8 cellular contexts compared by ENCODE assay signal in the genomic region with DNA sequence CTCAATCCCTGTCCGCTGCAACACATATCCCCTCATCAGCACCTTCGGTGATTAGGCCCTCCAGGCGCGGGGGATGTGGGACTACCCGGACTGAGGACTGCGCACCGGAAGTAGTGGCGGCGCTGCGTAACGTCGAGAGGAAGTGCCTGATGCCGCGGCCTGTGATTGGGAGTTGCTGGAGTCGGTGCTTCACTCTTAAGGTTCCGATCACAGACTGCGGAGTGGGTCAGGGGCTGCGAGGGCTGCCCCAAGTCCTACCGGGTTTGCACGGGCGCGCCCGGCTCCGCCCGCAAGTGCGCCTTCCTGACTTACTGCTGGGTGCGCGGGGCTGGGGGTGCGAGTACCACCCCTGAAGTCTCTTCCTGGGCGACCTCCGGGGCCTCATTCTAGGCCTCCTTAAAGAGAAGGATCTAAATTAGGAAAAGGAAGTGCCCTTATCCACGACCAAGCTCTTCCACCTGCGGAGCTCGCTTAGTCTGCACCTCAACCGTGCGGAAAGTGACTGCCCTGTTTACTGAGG. TPM values are rescaled to one million over a fixed set of nuclear protein-coding genes. Genes with fewer than 3 reads are reported as not detected.
A peak's percentile ranks its signal among the peaks of the same experiment; 100 is the strongest.
DNase-seq lines count a peak whose midpoint lies in the region; ATAC-seq and TF ChIP-seq lines count a peak whose summit lies in the region.

Gene ALKBH3, plus strand, starts transcription at position 192 of the 520 bp plus-strand sequence. CDS start 1,822 bp downstream, outside the sequence.

- peak; percentile 100 for DNase-seq in A673 (ENCODE audit: low spot score)
- DNase-seq in NCI-H2196 (lab: John Stamatoyannopoulos, UW; ENCODE audit: unreplicated experiment): peak; percentile 92
- DNase-seq in WERI-Rb-1: peak; percentile 91
- DNase-seq in breast epithelium (ENCODE audit: low spot score in 2 of 2): peak; percentile 85 to 90

- no peak for TF ChIP-seq POLR2A in breast epithelium (IDR thresholded peaks at IDR 0.05)

- peak within 1 kb of the TSS; percentile 91 to 93 (median 92) for H3K9ac ChIP-seq in skeletal muscle tissue (ENCODE audit: low read depth in 1 of 3, low read length in 3 of 3)

- H3K4me1 ChIP-seq in A673 (ENCODE audit: insufficient read depth, low read length, poor library complexity, severe bottlenecking): peaks cover 7% of the 10 kb centered on the region
- H3K4me1 ChIP-seq in breast epithelium: peaks cover 5 to 8% of the 10 kb centered on the region in 2 donors
- peaks cover 12 to 19% (median 16%) of the 10 kb centered on the region in 3 donors for H3K4me1 ChIP-seq in skeletal muscle tissue (ENCODE audit: control insufficient read depth in 3 of 3, insufficient read depth in 3 of 3, low read length in 3 of 3)

- BruUV-seq in A673 (replicated peaks; lab: Mats Ljungman, UMichigan): no TSS peak

- no peaks in the 10 kb centered on the region for H3K27me3 ChIP-seq in A673 (replicated peaks; ENCODE audit: insufficient read depth, low read depth, low read length, poor library complexity)
- peaks cover 22% of the 10 kb centered on the region for H3K27me3 ChIP-seq in WERI-Rb-1 (ENCODE audit: insufficient read depth, low read depth, severe bottlenecking)
- H3K27me3 ChIP-seq in breast epithelium: peaks cover 0 to 25% of the 10 kb centered on the region in 2 donors
- peaks cover 5 to 25% (median 6%) of the 10 kb centered on the region in 3 donors for H3K27me3 ChIP-seq in skeletal muscle tissue (ENCODE audit: control insufficient read depth in 3 of 3, insufficient read depth in 3 of 3, low read length in 3 of 3)

- H3K36me3 ChIP-seq in A673 (ENCODE audit: insufficient read depth, low read length, poor library complexity, severe bottlenecking) (peaks cover 20% of the 10 kb centered on the region), WERI-Rb-1 (peaks cover 9% of the 10 kb centered on the region), breast epithelium (no peaks in the 10 kb centered on the region), skeletal muscle tissue (ENCODE audit: control insufficient read depth in 3 of 3, insufficient read depth in 3 of 3, low read length in 3 of 3) (peaks cover 12 to 29% (median 25%) of the 10 kb centered on the region in 3 donors)

- H3K9me3 ChIP-seq in A673 (ENCODE audit: low read depth, low read length, poor library complexity, severe bottlenecking) (no peaks in the 10 kb centered on the region), WERI-Rb-1 (ENCODE audit: severe bottlenecking) (peaks cover 9% of the 10 kb centered on the region), breast epithelium (no peaks in the 10 kb centered on the region), iPS-18c (ENCODE audit: control insufficient read depth, insufficient read depth, low read length) (no peaks in the 10 kb centered on the region), skeletal muscle tissue (ENCODE audit: control insufficient read depth in 3 of 3, low read length in 3 of 3) (no peaks in the 10 kb centered on the region)

- H3K27ac ChIP-seq in A673 (ENCODE audit: low read depth, low read length, poor library complexity, severe bottlenecking) (peak within 1 kb of the TSS; percentile 66), WERI-Rb-1 (peak within 1 kb of the TSS; percentile 60), breast epithelium (peak within 1 kb of the TSS; percentile 32 to 68), skeletal muscle tissue (ENCODE audit: low read depth, low read length) (no peak within 1 kb of the TSS)

- TF ChIP-seq CTCF in A673 (conservative IDR thresholded peaks at IDR 0.05; ENCODE audit: low read depth, low read length): no peak
- TF ChIP-seq CTCF in WERI-Rb-1 (IDR thresholded peaks at IDR 0.05; ENCODE audit: low read depth, low read length): 0 out of 2 replicates have a peak, but pooled peaks have one; percentile 10
- peak in 1 of 3 donors; percentile 29 for TF ChIP-seq CTCF in breast epithelium (IDR thresholded peaks at IDR 0.05)

- POLR2A ChIA-PET in A673 (lab: Charles Lee; ENCODE audit: low non-redundant PET): no interaction called here

- H3K4me3 ChIP-seq in A673 (ENCODE audit: low read depth, low read length, poor library complexity, severe bottlenecking) (peak within 1 kb of the TSS; percentile 67), WERI-Rb-1 (ENCODE audit: low read depth, low read length) (peak within 1 kb of the TSS; percentile 95), breast epithelium (peak within 1 kb of the TSS; percentile 76 to 93 (median 92)), iPS-18c (ENCODE audit: insufficient read depth, low read depth, low read length) (peak within 1 kb of the TSS; percentile 81), skeletal muscle tissue (ENCODE audit: low read length in 3 of 3) (peak within 1 kb of the TSS; percentile 94 to 98 (median 97))

- intact Hi-C loops in A673 (cut with micrococcal nuclease; ENCODE audit: unreplicated experiment) (no loop called here), breast epithelium (cut with DNase I; ENCODE audit: low total_unique reads) (loop anchor here (10.0 kb wide), 1 partner anchor 154 kb away; no protein-coding TSS in a partner anchor)

- CTCF ChIA-PET in A673 (lab: Charles Lee): no interaction called here

- ATAC-seq in GM18867 (IDR thresholded peaks at IDR 0.05; ENCODE audit: unreplicated experiment) (peak; percentile 99), HG03095 (IDR thresholded peaks at IDR 0.05; ENCODE audit: unreplicated experiment) (peak; percentile 98)

RNA-seq across cellular contexts. Expression of gene ALKBH3, which starts in this region (rescaled TPM):
- total RNA-seq in A673 (2021) (94.4 and 96.6 TPM in 2 replicates), breast epithelium (10 to 100 TPM; 29.0 to 40.7 (median 33.1) TPM), skeletal muscle tissue (25.6 TPM)
